In the genomic region with DNA sequence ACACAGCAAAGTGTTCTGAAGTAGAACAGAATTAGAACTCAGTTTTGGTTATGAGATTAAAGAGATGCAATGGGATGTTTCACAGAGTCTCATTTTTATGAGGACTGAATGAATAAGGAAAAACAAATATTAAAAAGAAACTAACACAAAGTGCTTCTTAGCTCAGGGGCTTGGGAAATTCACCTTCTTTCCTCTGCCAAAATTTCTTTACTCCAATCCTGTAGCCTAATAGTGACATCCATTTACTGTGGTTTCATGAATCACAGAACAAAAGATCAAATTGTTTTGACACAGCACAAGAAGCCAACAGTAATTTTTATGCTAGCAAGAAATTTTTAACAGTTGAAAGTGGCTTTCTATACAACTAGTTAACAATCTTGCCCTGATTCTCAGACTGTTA, we compare ENCODE assay signal across 25 cellular contexts.
"Had no signal": no experiment of that assay in that cellular context is flagged by ENCODE, and none has a peak within 500 bp of the region (broad histone marks: within the 10 kb centered on the region; RNA-seq: fewer than 3 reads in every experiment).

No MANE protein-coding gene starts in this region.

- H3K27me3 ChIP-seq: esophagus squamous epithelium, gastrocnemius medialis, heart left ventricle, hepatocyte, right lobe of liver, stomach, thyroid gland had no signal

- H3K27me3 Mint-ChIP-seq: effector memory CD8-positive, alpha-beta T cell; memory B cell; progenitor cell of endocrine pancreas; type B pancreatic cell had no signal

- ATAC-seq: effector memory CD8-positive, alpha-beta T cell; gastrocnemius medialis; heart left ventricle; left lobe of liver; natural killer cell; right lobe of liver had no signal

- H3K27ac Mint-ChIP-seq: effector memory CD8-positive, alpha-beta T cell; memory B cell; natural killer cell; progenitor cell of endocrine pancreas; type B pancreatic cell had no signal

- H3K9me3 Mint-ChIP-seq: effector memory CD8-positive, alpha-beta T cell; memory B cell; natural killer cell; type B pancreatic cell had no signal

- H3K4me1 Mint-ChIP-seq: memory B cell, natural killer cell had no signal

- H3K4me3 ChIP-seq: esophagus squamous epithelium, gastrocnemius medialis, heart left ventricle, hepatocyte, lung, right lobe of liver, smooth muscle cell, stomach, thyroid gland had no signal

- H3K4me1 ChIP-seq: parathyroid adenoma, right lobe of liver, stomach, thyroid gland had no signal

- H3K9me3 ChIP-seq: esophagus squamous epithelium, gastrocnemius medialis, heart left ventricle, right lobe of liver, stomach, thyroid gland had no signal

- DNase-seq: cortex of kidney; effector memory CD8-positive, alpha-beta T cell; erythroblast; esophagus squamous epithelium; foreskin fibroblast; gastrocnemius medialis; heart left ventricle; kidney; natural killer cell; right lobe of liver; stimulated activated CD4-positive, alpha-beta T cell treated with anti-CD3 and anti-CD28 coated beads, Interleukin-12 subunit alpha, Interleukin-12 subunit beta, amount 100 ng/mL, for 4 hours; stimulated activated CD4-positive, alpha-beta T cell treated with anti-CD3 and anti-CD28 coated beads, Interleukin-1b, Interleukin-23, amount 100 ng/mL, for 48 hours; stimulated activated CD4-positive, alpha-beta T cell treated with anti-CD3 and anti-CD28 coated beads, Interleukin-4, amount 100 ng/mL, for 1 hour; stimulated activated CD8-positive, alpha-beta memory T cell treated with anti-CD3 and anti-CD28 coated beads, Interleukin-4, amount 100 ng/mL, for 48 hours; stimulated activated naive CD4-positive, alpha-beta T cell treated with Interleukin-2 at 50 U/mL for 16 hours; stomach; thyroid gland had no signal

- H3K4me3 Mint-ChIP-seq: effector memory CD8-positive, alpha-beta T cell; memory B cell; natural killer cell; type B pancreatic cell had no signal

- H3K27ac ChIP-seq: esophagus squamous epithelium, gastrocnemius medialis, heart left ventricle, hepatocyte, parathyroid adenoma, right lobe of liver, stomach, thyroid gland had no signal
